Comparison of ENCODE assay signal across 1 cellular context in the genomic region with DNA sequence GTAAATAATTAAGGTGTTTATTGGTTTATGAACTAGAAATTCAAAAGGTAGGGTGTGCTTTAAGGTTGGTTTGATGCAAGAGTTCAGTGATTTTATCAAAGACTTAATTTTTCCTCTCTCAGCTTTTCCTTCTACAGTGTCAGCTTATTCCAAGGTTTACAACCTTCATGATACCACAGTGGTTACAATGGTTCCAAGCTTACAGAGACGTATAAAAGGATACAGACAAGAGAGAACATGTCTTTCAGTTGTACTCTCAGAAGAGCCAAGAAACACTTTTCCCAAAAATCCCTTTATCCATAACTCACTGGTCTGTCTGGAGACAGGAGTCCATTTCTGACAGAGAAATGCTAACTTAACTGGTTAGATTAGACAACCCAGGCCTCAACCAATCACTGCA.
TF ChIP-seq lines count a peak whose summit lies in the region.

No MANE protein-coding gene starts in this region.

TF ChIP-seq in A549, 52 proteins besides CTCF, POLR2A, EP300 and RAD21:
- TF ChIP-seq ZNF302 (CRISPR knock-in tag; IDR thresholded peaks at IDR 0.05), result no peak
- TF ChIP-seq, protein P1, sequence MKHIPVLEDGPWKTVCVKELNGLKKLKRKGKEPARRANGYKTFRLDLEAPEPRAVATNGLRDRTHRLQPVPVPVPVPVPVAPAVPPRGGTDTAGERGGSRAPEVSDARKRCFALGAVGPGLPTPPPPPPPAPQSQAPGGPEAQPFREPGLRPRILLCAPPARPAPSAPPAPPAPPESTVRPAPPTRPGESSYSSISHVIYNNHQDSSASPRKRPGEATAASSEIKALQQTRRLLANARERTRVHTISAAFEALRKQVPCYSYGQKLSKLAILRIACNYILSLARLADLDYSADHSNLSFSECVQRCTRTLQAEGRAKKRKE (CRISPR knock-in tag; IDR thresholded peaks at IDR 0.05; ENCODE audit: low read depth), result no peak
- TF ChIP-seq RNF2 (IDR thresholded peaks at IDR 0.05; ENCODE audit: borderline replicate concordance, low read depth), result no peak
- TF ChIP-seq SREBF2 (IDR thresholded peaks at IDR 0.05), result no peak
- no peak for TF ChIP-seq RFX5 (IDR thresholded peaks at IDR 0.05)
- TF ChIP-seq EHMT2 (IDR thresholded peaks at IDR 0.05; ENCODE audit: low read depth), result no peak
- no peak for TF ChIP-seq PHF8 (IDR thresholded peaks at IDR 0.05; ENCODE audit: borderline replicate concordance, low read depth)
